Comparison of ENCODE assay signal across 1 cellular context in genomic region chrX:131057706-131058105, GRCh38.
TF ChIP-seq lines count a peak whose summit lies in the region.

No MANE protein-coding gene starts in this region.

TF ChIP-seq in WTC11, 78 proteins besides CTCF, POLR2A, EP300 and RAD21 (continued from another document):
- TF ChIP-seq MLX (CRISPR knock-in tag; IDR thresholded peaks at IDR 0.05), result no peak
- TF ChIP-seq ZNF512 (CRISPR knock-in tag; IDR thresholded peaks at IDR 0.05; ENCODE audit: borderline replicate concordance), result no peak
- TF ChIP-seq ZNF396 (CRISPR knock-in tag; IDR thresholded peaks at IDR 0.05; ENCODE audit: borderline replicate concordance), result no peak
- no peak for TF ChIP-seq CREB1 (CRISPR knock-in tag; IDR thresholded peaks at IDR 0.05)
- TF ChIP-seq RORB (CRISPR knock-in tag; IDR thresholded peaks at IDR 0.05), result no peak
- no peak for TF ChIP-seq ZNF219 (CRISPR knock-in tag; IDR thresholded peaks at IDR 0.05; ENCODE audit: borderline replicate concordance)
- no peak for TF ChIP-seq ZNF232 (CRISPR knock-in tag; IDR thresholded peaks at IDR 0.05)
- no peak for TF ChIP-seq PRRX2 (CRISPR knock-in tag; IDR thresholded peaks at IDR 0.05)
- no peak for TF ChIP-seq NFE2L1 (CRISPR knock-in tag; IDR thresholded peaks at IDR 0.05)
